ENCODE assay signal across 1 cellular context in the genomic region with DNA sequence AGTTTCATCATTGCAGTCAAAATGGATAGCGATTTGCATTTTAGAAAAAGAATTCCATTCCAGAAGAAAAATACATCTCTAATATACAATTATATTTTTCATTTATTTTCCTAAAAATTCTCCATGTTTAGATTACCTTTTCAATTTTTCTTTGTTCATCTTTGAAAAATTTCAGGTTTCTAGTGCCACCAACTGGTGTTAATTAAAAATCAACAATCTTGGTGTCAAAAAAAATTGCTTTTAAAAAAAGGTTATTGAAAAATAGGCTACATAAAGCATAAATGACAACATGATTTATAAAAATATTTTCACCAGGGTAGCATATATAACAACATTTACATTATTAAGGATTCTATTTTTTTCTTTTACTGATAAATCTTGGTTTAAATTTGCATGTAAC.
TF ChIP-seq lines count a peak whose summit lies in the region.

No MANE protein-coding gene starts in this region.

TF ChIP-seq in HCT116, 20 proteins besides CTCF, POLR2A, EP300 and RAD21 (continued from another document):
- TF ChIP-seq, protein P1, sequence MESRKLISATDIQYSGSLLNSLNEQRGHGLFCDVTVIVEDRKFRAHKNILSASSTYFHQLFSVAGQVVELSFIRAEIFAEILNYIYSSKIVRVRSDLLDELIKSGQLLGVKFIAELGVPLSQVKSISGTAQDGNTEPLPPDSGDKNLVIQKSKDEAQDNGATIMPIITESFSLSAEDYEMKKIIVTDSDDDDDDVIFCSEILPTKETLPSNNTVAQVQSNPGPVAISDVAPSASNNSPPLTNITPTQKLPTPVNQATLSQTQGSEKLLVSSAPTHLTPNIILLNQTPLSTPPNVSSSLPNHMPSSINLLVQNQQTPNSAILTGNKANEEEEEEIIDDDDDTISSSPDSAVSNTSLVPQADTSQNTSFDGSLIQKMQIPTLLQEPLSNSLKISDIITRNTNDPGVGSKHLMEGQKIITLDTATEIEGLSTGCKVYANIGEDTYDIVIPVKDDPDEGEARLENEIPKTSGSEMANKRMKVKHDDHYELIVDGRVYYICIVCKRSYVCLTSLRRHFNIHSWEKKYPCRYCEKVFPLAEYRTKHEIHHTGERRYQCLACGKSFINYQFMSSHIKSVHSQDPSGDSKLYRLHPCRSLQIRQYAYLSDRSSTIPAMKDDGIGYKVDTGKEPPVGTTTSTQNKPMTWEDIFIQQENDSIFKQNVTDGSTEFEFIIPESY (IDR thresholded peaks at IDR 0.05; ENCODE audit: extremely low read depth, insufficient replicate concordance, low read length) = no peak
- TF ChIP-seq ZNF274 (IDR thresholded peaks at IDR 0.05; ENCODE audit: low read depth, low read length) (no peak), SIN3A (IDR thresholded peaks at IDR 0.05; ENCODE audit: low read depth) (no peak)
- TF ChIP-seq, protein P2, sequence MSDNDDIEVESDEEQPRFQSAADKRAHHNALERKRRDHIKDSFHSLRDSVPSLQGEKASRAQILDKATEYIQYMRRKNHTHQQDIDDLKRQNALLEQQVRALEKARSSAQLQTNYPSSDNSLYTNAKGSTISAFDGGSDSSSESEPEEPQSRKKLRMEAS (IDR thresholded peaks at IDR 0.05) = no peak
